9 cellular contexts compared by ENCODE assay signal in genomic region chrX:155466269-155466938, GRCh38. TPM values are rescaled to one million over a fixed set of nuclear protein-coding genes. Genes with fewer than 3 reads are reported as not detected.
DNase-seq lines count a peak whose midpoint lies in the region; ATAC-seq and TF ChIP-seq lines count a peak whose summit lies in the region.
"Not testable (repeated sequence)": the region's sequence is repeated elsewhere in the genome, so short reads cannot be mapped to it uniquely, and the experiment has no call there.
"Had no signal": no experiment of that assay in that cellular context is flagged by ENCODE, and none has a peak within 500 bp of the region (broad histone marks: within the 10 kb centered on the region; RNA-seq: fewer than 3 reads in every experiment).

No MANE protein-coding gene starts in this region.

- DNase-seq in CD8-positive, alpha-beta T cell; activated naive CD8-positive, alpha-beta T cell treated with anti-CD3 and anti-CD28 coated beads, Interleukin-2, amount 10 ng/mL, durations not matched to agents 7 days and 5 days; naive thymus-derived CD4-positive, alpha-beta T cell: not testable (repeated sequence)

- intact Hi-C loops in CD8-positive, alpha-beta T cell (cut with DNase I, micrococcal nuclease); naive thymus-derived CD4-positive, alpha-beta T cell (cut with micrococcal nuclease): not testable (repeated sequence)

- H3K4me1 ChIP-seq in CD8-positive, alpha-beta T cell (ENCODE audit: insufficient read depth, low read length); naive thymus-derived CD4-positive, alpha-beta T cell (ENCODE audit: control insufficient read depth in 2 of 2, insufficient read depth in 2 of 2, low read length in 2 of 2): not testable (repeated sequence)

- not testable (repeated sequence) for H3K27me3 ChIP-seq in CD8-positive, alpha-beta T cell (ENCODE audit: insufficient read depth, low read length); naive thymus-derived CD4-positive, alpha-beta T cell (ENCODE audit: control insufficient read depth in 2 of 2, insufficient read depth in 2 of 2, low read length in 2 of 2)

- not testable (repeated sequence) for H3K27ac ChIP-seq in CD8-positive, alpha-beta T cell (ENCODE audit: low read depth, low read length); naive thymus-derived CD4-positive, alpha-beta T cell (ENCODE audit: low read depth, low read length)

- not testable (repeated sequence) for H3K4me1 Mint-ChIP-seq in CD8-positive, alpha-beta T cell (ENCODE audit: low read depth); activated naive CD8-positive, alpha-beta T cell treated with anti-CD3 and anti-CD28 coated beads, Interleukin-2, amount 10 ng/mL, durations not matched to agents 7 days and 5 days; naive thymus-derived CD4-positive, alpha-beta T cell

- H3K27me3 Mint-ChIP-seq in CD8-positive, alpha-beta T cell (ENCODE audit: low read depth); activated naive CD8-positive, alpha-beta T cell treated with anti-CD3 and anti-CD28 coated beads, Interleukin-2, amount 10 ng/mL, durations not matched to agents 7 days and 5 days; naive thymus-derived CD4-positive, alpha-beta T cell: not testable (repeated sequence)

- not testable (repeated sequence) for H3K36me3 Mint-ChIP-seq in CD8-positive, alpha-beta T cell; activated naive CD8-positive, alpha-beta T cell treated with anti-CD3 and anti-CD28 coated beads, Interleukin-2, amount 10 ng/mL, durations not matched to agents 7 days and 5 days; naive thymus-derived CD4-positive, alpha-beta T cell

- not testable (repeated sequence) for H3K36me3 ChIP-seq in CD8-positive, alpha-beta T cell (ENCODE audit: insufficient read depth, low read length); naive thymus-derived CD4-positive, alpha-beta T cell (ENCODE audit: control insufficient read depth in 2 of 3, insufficient read depth in 3 of 3, low read length in 3 of 3)

- not testable (repeated sequence) for H3K27ac Mint-ChIP-seq in CD8-positive, alpha-beta T cell; activated naive CD8-positive, alpha-beta T cell treated with anti-CD3 and anti-CD28 coated beads, Interleukin-2, amount 10 ng/mL, durations not matched to agents 7 days and 5 days; naive thymus-derived CD4-positive, alpha-beta T cell

- H3K4me3 ChIP-seq in CD8-positive, alpha-beta T cell (ENCODE audit: low read depth, low read length); naive thymus-derived CD4-positive, alpha-beta T cell (ENCODE audit: low read length): not testable (repeated sequence)

- not testable (repeated sequence) for H3K9me3 ChIP-seq in CD8-positive, alpha-beta T cell (ENCODE audit: low read length); naive thymus-derived CD4-positive, alpha-beta T cell (ENCODE audit: control insufficient read depth in 2 of 3, low read length in 3 of 3)

- CTCF ChIA-PET in CD8-positive, alpha-beta T cell (lab: Charles Lee); naive thymus-derived CD4-positive, alpha-beta T cell (lab: Charles Lee): not testable (repeated sequence)

- not testable (repeated sequence) for H3K9me3 Mint-ChIP-seq in CD8-positive, alpha-beta T cell; activated naive CD8-positive, alpha-beta T cell treated with anti-CD3 and anti-CD28 coated beads, Interleukin-2, amount 10 ng/mL, durations not matched to agents 7 days and 5 days; naive thymus-derived CD4-positive, alpha-beta T cell

- TF ChIP-seq CTCF in CD8-positive, alpha-beta T cell (IDR thresholded peaks at IDR 0.05) = not testable (repeated sequence)

- peak; percentile 86 for ATAC-seq in CD8-positive, alpha-beta T cell
- ATAC-seq in GM19035 (IDR thresholded peaks at IDR 0.05; ENCODE audit: unreplicated experiment) = peak; percentile 68
- peak; percentile 74 for ATAC-seq in GM21447 (IDR thresholded peaks at IDR 0.05; ENCODE audit: unreplicated experiment)
- ATAC-seq in HG02642 (IDR thresholded peaks at IDR 0.05; ENCODE audit: poor library complexity, unreplicated experiment) = peak; percentile 69
- ATAC-seq in HG03064 (IDR thresholded peaks at IDR 0.05; ENCODE audit: low read depth, unreplicated experiment) = peak; percentile 78
- ATAC-seq in HG03571 (IDR thresholded peaks at IDR 0.05; ENCODE audit: unreplicated experiment) = peak; percentile 62
- peak; percentile 94 for ATAC-seq in activated naive CD8-positive, alpha-beta T cell treated with anti-CD3 and anti-CD28 coated beads, Interleukin-2, amount 10 ng/mL, durations not matched to agents 7 days and 5 days (ENCODE audit: low read depth)
- peak; percentile 85 for ATAC-seq in naive thymus-derived CD4-positive, alpha-beta T cell

- POLR2A ChIA-PET in CD8-positive, alpha-beta T cell (lab: Charles Lee); activated naive CD8-positive, alpha-beta T cell treated with anti-CD3 and anti-CD28 coated beads, Interleukin-2, amount 10 ng/mL, durations not matched to agents 7 days and 5 days (lab: Charles Lee); naive thymus-derived CD4-positive, alpha-beta T cell (lab: Charles Lee): not testable (repeated sequence)

- not testable (repeated sequence) for H3K4me3 Mint-ChIP-seq in CD8-positive, alpha-beta T cell; activated naive CD8-positive, alpha-beta T cell treated with anti-CD3 and anti-CD28 coated beads, Interleukin-2, amount 10 ng/mL, durations not matched to agents 7 days and 5 days; naive thymus-derived CD4-positive, alpha-beta T cell

RNA-seq across cellular contexts. Expression of gene F8A3, which starts 8.0 kb away (rescaled TPM):
- total RNA-seq in CD8-positive, alpha-beta T cell = 1 to 10 TPM; 4.4 to 4.8 TPM
- total RNA-seq in activated naive CD8-positive, alpha-beta T cell treated with anti-CD3 and anti-CD28 coated beads, Interleukin-2, amount 10 ng/mL, durations not matched to agents 7 days and 5 days = 10 to 100 TPM; 11.8 to 11.9 TPM
- 10 to 100 TPM in 3 of 5 experiments, under 1 TPM in 2; 0.38 to 21.7 (median 18.7) TPM for total RNA-seq in naive thymus-derived CD4-positive, alpha-beta T cell
- polyA plus RNA-seq in naive thymus-derived CD4-positive, alpha-beta T cell = 10 to 100 TPM in 1 of 2 donors, 1 to 10 TPM in 1; 7.2 to 16.2 TPM
- total RNA-seq: Right ventricle myocardium inferior had no signal
